Comparison of ENCODE assay signal across 10 cellular contexts in the genomic region with DNA sequence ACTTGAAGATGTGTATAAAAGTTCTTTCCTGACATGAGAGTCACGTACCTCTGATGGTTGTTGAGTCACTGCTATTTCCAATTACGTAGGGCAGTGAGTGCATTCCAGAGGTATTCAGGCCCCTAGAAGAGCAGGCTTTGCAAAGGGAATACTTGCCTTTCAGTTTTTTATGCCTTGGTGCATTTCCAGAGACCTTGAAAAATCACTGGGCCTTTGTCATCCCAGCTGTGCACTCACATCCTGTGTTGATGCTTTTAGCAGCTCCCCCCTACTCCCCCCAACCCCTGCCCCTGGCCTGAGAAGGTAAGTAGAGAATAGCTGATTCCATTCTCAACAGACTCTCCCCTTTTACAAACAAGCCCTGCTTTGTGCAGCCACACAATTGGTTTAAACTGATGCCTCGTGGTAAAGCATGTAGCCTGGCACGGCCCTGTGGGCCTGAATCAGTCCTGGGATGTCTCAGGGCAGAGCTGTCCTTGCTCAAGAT.
DNase-seq lines count a peak whose midpoint lies in the region; FAIRE-seq and TF ChIP-seq lines count a peak whose summit lies in the region.
"Had no signal": no experiment of that assay in that cellular context is flagged by ENCODE, and none has a peak within 500 bp of the region (broad histone marks: within the 10 kb centered on the region; RNA-seq: fewer than 3 reads in every experiment).

No MANE protein-coding gene starts in this region.

- DNase-seq in RCC 7860 (ENCODE audit: low spot score) (peak; percentile 95), fibroblast of mammary gland (ENCODE audit: low read depth) (peak; percentile 97), occipital lobe (lab: John Stamatoyannopoulos, UW) (peak; percentile 40), spleen (no peak), SW480 (ENCODE audit: low spot score) (no peak), GM10266 (ENCODE audit: extremely low spot score) (no peak), GF-D8 (lab: John Stamatoyannopoulos, UW) (no peak)

- H3K27me3 ChIP-seq in BLaER1 (no peaks in the 10 kb centered on the region), spleen (replicated peaks in 1 of 7) (no peaks in the 10 kb centered on the region)

- H3K4me1 ChIP-seq in BLaER1 (peaks cover 90% of the 10 kb centered on the region), spleen (peaks cover 0 to 15% (median 7%) of the 10 kb centered on the region in 6 donors)

- H3K4me2 ChIP-seq in BLaER1, result peak overlapping the region; percentile 18

- FAIRE-seq in RCC 7860 (lab: Jason Lieb, UNC), result peak; percentile 94

- H3K9me3 ChIP-seq in BLaER1 (no peaks in the 10 kb centered on the region), spleen (no peaks in the 10 kb centered on the region)

- H3K27ac ChIP-seq in BLaER1 (peak overlapping the region; percentile 38; the same call in 1 of the 2 replicates), spleen (no peak overlapping the region)
- H3K27ac ChIP-seq: HL-60, VCaP had no signal

- no peak overlapping the region for H3K4me3 ChIP-seq in BLaER1
- H3K4me3 ChIP-seq in fibroblast of mammary gland (ENCODE audit: control insufficient read depth, low read depth, low read length), result no peak overlapping the region
- no peak overlapping the region for H3K4me3 ChIP-seq in spleen

- peaks cover 51% of the 10 kb centered on the region for H3K36me3 ChIP-seq in BLaER1
- peaks cover 0 to 6% (median 0%) of the 10 kb centered on the region in 6 donors for H3K36me3 ChIP-seq in spleen

- no peak for TF ChIP-seq CTCF in fibroblast of mammary gland (conservative IDR thresholded peaks at IDR 0.05; ENCODE audit: control insufficient read depth, insufficient read depth, low read depth, low read length)
- no peak for TF ChIP-seq CTCF in spleen (IDR thresholded peaks at IDR 0.05 in 8 of 11, conservative IDR thresholded peaks at IDR 0.05 in 3 of 11)
- TF ChIP-seq CTCF in GM10266 (IDR thresholded peaks at IDR 0.05; ENCODE audit: control insufficient read depth, insufficient read depth, low read depth, missing control alignments), result no peak

- H3K9ac ChIP-seq in BLaER1, result no peak overlapping the region

- no peak for TF ChIP-seq POLR2A in spleen (IDR thresholded peaks at IDR 0.05)

- 56 to 69% (median 61%) methylated on average over 4 of the region's 4 CpGs for WGBS in spleen, 5 donors

- intact Hi-C loops in spleen (cut with DNase I; ENCODE audit: low total_unique reads), result no loop called here

- H4K20me1 ChIP-seq in BLaER1, result peaks cover 57% of the 10 kb centered on the region

Comparison
In these comparisons a context has a peak if more than half of its experiments do, and no peak if none do; other contexts are left out.
1. DNase-seq: peak in RCC 7860 (single experiment), fibroblast of mammary gland (single experiment) and occipital lobe (single experiment); none in spleen (single experiment), SW480 (single experiment), GM10266 (single experiment) and GF-D8 (single experiment).